5 cellular contexts compared by ENCODE assay signal in the genomic region with DNA sequence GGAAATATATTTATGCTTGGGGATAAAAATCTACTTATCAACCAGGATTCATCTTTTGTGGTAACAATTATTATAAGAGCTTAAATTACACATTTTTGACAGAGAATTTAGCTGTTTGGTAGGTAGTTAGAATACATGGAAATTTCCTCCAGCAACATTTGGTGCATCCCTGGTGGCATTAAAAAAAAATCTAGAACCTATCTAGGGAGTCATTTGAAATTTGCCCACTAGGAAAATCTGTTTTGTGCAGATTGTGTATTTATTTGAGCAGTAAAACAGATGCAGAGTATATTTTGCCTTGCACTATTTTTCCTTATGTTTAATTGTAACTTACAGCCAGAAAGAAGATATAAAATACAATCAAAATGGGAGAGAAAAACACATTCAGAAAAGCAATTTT.
"Had no signal": no experiment of that assay in that cellular context is flagged by ENCODE, and none has a peak within 500 bp of the region (broad histone marks: within the 10 kb centered on the region; RNA-seq: fewer than 3 reads in every experiment).

No MANE protein-coding gene starts in this region.

- ATAC-seq: HepG2, K562 had no signal

- DNase-seq: IMR-90, KBM-7, KG1 had no signal
